20 cellular contexts compared by ENCODE assay signal in genomic region chr1:226148121-226148648, GRCh38.
"Had no signal": no experiment of that assay in that cellular context is flagged by ENCODE, and none has a peak within 500 bp of the region (broad histone marks: within the 10 kb centered on the region; RNA-seq: fewer than 3 reads in every experiment).

No MANE protein-coding gene starts in this region.

- H3K27ac Mint-ChIP-seq: activated CD4-positive, alpha-beta T cell treated with anti-CD3 and anti-CD28 coated beads, Interleukin-2, amount 10 ng/mL, durations not matched to agents 7 days and 5 days; activated naive CD4-positive, alpha-beta T cell treated with anti-CD3 and anti-CD28 coated beads for 36 hours; neural progenitor cell; progenitor cell of endocrine pancreas; T-cell; type B pancreatic cell had no signal

- H3K4me3 Mint-ChIP-seq: activated CD4-positive, alpha-beta T cell treated with anti-CD3 and anti-CD28 coated beads, Interleukin-2, amount 10 ng/mL, durations not matched to agents 7 days and 5 days; activated naive CD4-positive, alpha-beta T cell treated with anti-CD3 and anti-CD28 coated beads for 36 hours; activated T-cell treated with anti-CD3 and anti-CD28 coated beads, Interleukin-2, amount 50 U/mL, for 4 hours; naive thymus-derived CD4-positive, alpha-beta T cell; neural progenitor cell; T-cell; type B pancreatic cell had no signal

- H3K27me3 Mint-ChIP-seq: activated CD4-positive, alpha-beta T cell treated with anti-CD3 and anti-CD28 coated beads, Interleukin-2, amount 10 ng/mL, durations not matched to agents 7 days and 5 days; naive thymus-derived CD4-positive, alpha-beta T cell; progenitor cell of endocrine pancreas; T-cell; type B pancreatic cell had no signal

- H3K27me3 ChIP-seq: dorsolateral prefrontal cortex, foreskin keratinocyte, hepatocyte, neural progenitor cell, stomach had no signal

- DNase-seq: activated CD4-positive, alpha-beta T cell treated with anti-CD3 and anti-CD28 coated beads, Interleukin-2, amount 10 ng/mL, durations not matched to agents 7 days and 5 days; activated CD8-positive, alpha-beta memory T cell treated with anti-CD3 and anti-CD28 coated beads, Interleukin-2, amount 50 U/mL, for 4 hours; activated naive CD4-positive, alpha-beta T cell treated with anti-CD3 and anti-CD28 coated beads for 36 hours; activated T-cell treated with anti-CD3 and anti-CD28 coated beads, Interleukin-2, amount 50 U/mL, for 4 hours; dorsolateral prefrontal cortex; foreskin keratinocyte; mesenchymal stem cell; mucosa of descending colon; naive thymus-derived CD4-positive, alpha-beta T cell; stimulated activated CD4-positive, alpha-beta T cell treated with anti-CD3 and anti-CD28 coated beads, Interleukin-12 subunit alpha, Interleukin-12 subunit beta, amount 100 ng/mL, for 4 hours; stimulated activated CD4-positive, alpha-beta T cell treated with anti-CD3 and anti-CD28 coated beads, Interleukin-1b, Interleukin-23, amount 100 ng/mL, for 48 hours; stimulated activated CD8-positive, alpha-beta memory T cell treated with anti-CD3 and anti-CD28 coated beads, Interleukin-4, amount 100 ng/mL, for 48 hours; stomach; T-cell; T1000 had no signal

- H3K4me1 Mint-ChIP-seq: activated CD4-positive, alpha-beta T cell treated with anti-CD3 and anti-CD28 coated beads, Interleukin-2, amount 10 ng/mL, durations not matched to agents 7 days and 5 days; naive thymus-derived CD4-positive, alpha-beta T cell; T-cell had no signal

- H3K27ac ChIP-seq: foreskin keratinocyte, hepatocyte, neural progenitor cell, stomach had no signal

- H3K4me1 ChIP-seq: foreskin keratinocyte, neural progenitor cell had no signal

- H3K9me3 ChIP-seq: mucosa of descending colon, stomach had no signal

- ATAC-seq: activated CD4-positive, CD25-positive, alpha-beta regulatory T cell treated with anti-CD3 and anti-CD28 coated beads, Interleukin-2, amount 50 U/mL, for 24 hours; activated T-cell treated with anti-CD3 and anti-CD28 coated beads, Interleukin-2, amount 50 U/mL, for 4 hours; foreskin keratinocyte; mucosa of descending colon; naive thymus-derived CD4-positive, alpha-beta T cell; T-cell had no signal

- H3K9me3 Mint-ChIP-seq: activated CD4-positive, alpha-beta T cell treated with anti-CD3 and anti-CD28 coated beads, Interleukin-2, amount 10 ng/mL, durations not matched to agents 7 days and 5 days; activated naive CD4-positive, alpha-beta T cell treated with anti-CD3 and anti-CD28 coated beads for 36 hours; activated T-cell treated with anti-CD3 and anti-CD28 coated beads, Interleukin-2, amount 50 U/mL, for 4 hours; naive thymus-derived CD4-positive, alpha-beta T cell; neural progenitor cell; T-cell; type B pancreatic cell had no signal

- H3K4me3 ChIP-seq: dorsolateral prefrontal cortex, hepatocyte, mucosa of descending colon, neural progenitor cell, stomach had no signal
